In genomic region chr1:203326830-203327683, GRCh38 we compare ENCODE assay signal across 8 cellular contexts. TPM values are rescaled to one million over a fixed set of nuclear protein-coding genes. Genes with fewer than 3 reads are reported as not detected.
DNase-seq lines count a peak whose midpoint lies in the region; ATAC-seq and TF ChIP-seq lines count a peak whose summit lies in the region.

No MANE protein-coding gene starts in this region.

- ATAC-seq in effector memory CD8-positive, alpha-beta T cell (replicated peaks): peak; percentile 74

- H3K27ac ChIP-seq in CD8-positive, alpha-beta memory T cell (ENCODE audit: low read depth, low read length): peak overlapping the region; percentile 90
- no peak overlapping the region for H3K27ac ChIP-seq in mesenchymal stem cell (ENCODE audit: low read length, poor library complexity, severe bottlenecking)

- no peaks in the 10 kb centered on the region for H3K9me3 Mint-ChIP-seq in CD8-positive, alpha-beta memory T cell
- H3K9me3 Mint-ChIP-seq in effector memory CD8-positive, alpha-beta T cell: no peaks in the 10 kb centered on the region

- peak overlapping the region; percentile 64 to 91 for H3K18ac ChIP-seq in mesenchymal stem cell (ENCODE audit: low read depth in 1 of 2, low read length in 2 of 2)

- peaks cover 63% of the 10 kb centered on the region for H3K4me1 ChIP-seq in CD8-positive, alpha-beta memory T cell (ENCODE audit: insufficient read depth, low read length)
- H3K4me1 ChIP-seq in mesenchymal stem cell (ENCODE audit: control insufficient read depth, insufficient read depth, low read depth, low read length): peaks cover 28% of the 10 kb centered on the region

- H2BK12ac ChIP-seq in mesenchymal stem cell (ENCODE audit: low read length in 2 of 2): peak overlapping the region in 1 of 2 experiments; percentile 11

- H3K9ac ChIP-seq in mesenchymal stem cell (ENCODE audit: low read length): peak overlapping the region; percentile 70

- H3K27me3 Mint-ChIP-seq in CD8-positive, alpha-beta memory T cell: peaks cover 0 to 3% of the 10 kb centered on the region in 2 donors
- H3K27me3 Mint-ChIP-seq in effector memory CD8-positive, alpha-beta T cell: no peaks in the 10 kb centered on the region

- peaks cover 65 to 68% (median 66%) of the 10 kb centered on the region in 3 donors for H3K4me1 Mint-ChIP-seq in CD8-positive, alpha-beta memory T cell
- peaks cover 48 to 54% of the 10 kb centered on the region in 2 donors for H3K4me1 Mint-ChIP-seq in effector memory CD8-positive, alpha-beta T cell (ENCODE audit: low read depth in 2 of 2)

- H2AFZ ChIP-seq in mesenchymal stem cell (ENCODE audit: low read depth, low read length): peak overlapping the region; percentile 7

- no peaks in the 10 kb centered on the region for H3K36me3 ChIP-seq in CD8-positive, alpha-beta memory T cell (ENCODE audit: insufficient read depth, low read length)
- H3K36me3 ChIP-seq in mesenchymal stem cell (ENCODE audit: control insufficient read depth in 1 of 2, insufficient read depth in 2 of 2, low read depth in 1 of 2, low read length in 2 of 2): no peaks in the 10 kb centered on the region

- no peak overlapping the region for H2BK5ac ChIP-seq in mesenchymal stem cell (ENCODE audit: low read depth, low read length, poor library complexity, severe bottlenecking)

- peak overlapping the region; percentile 69 for H3K4me2 ChIP-seq in mesenchymal stem cell (ENCODE audit: low read length, poor library complexity, severe bottlenecking)

- H2BK15ac ChIP-seq in mesenchymal stem cell (ENCODE audit: low read depth, poor library complexity, severe bottlenecking): no peak overlapping the region

- no peaks in the 10 kb centered on the region for H3K27me3 ChIP-seq in CD8-positive, alpha-beta memory T cell (ENCODE audit: insufficient read depth, low read length, poor library complexity, severe bottlenecking)
- peaks cover 39 to 46% of the 10 kb centered on the region in 2 experiments for H3K27me3 ChIP-seq in mesenchymal stem cell (ENCODE audit: control insufficient read depth in 1 of 2, insufficient read depth in 1 of 2, low read length in 2 of 2)

- H3K27ac Mint-ChIP-seq in CD8-positive, alpha-beta memory T cell: peak overlapping the region; percentile 93 to 99 (median 98)
- peak overlapping the region; percentile 96 to 97 for H3K27ac Mint-ChIP-seq in effector memory CD8-positive, alpha-beta T cell

- POLR2A ChIA-PET in CD8-positive, alpha-beta memory T cell (lab: Charles Lee): interaction anchor here (0.6 to 9.8 kb wide), 12 partner anchors 9 to 60 kb away, joined by 3 to 261 read pairs (median 4); partner anchors contain the start of gene BTG2

- H3K36me3 Mint-ChIP-seq in CD8-positive, alpha-beta memory T cell: peaks cover 0 to 1% (median 0%) of the 10 kb centered on the region in 3 donors
- H3K36me3 Mint-ChIP-seq in effector memory CD8-positive, alpha-beta T cell (ENCODE audit: insufficient read depth): peaks cover 15% of the 10 kb centered on the region

- peak overlapping the region in 1 of 2 experiments; percentile 71 for H3K4ac ChIP-seq in mesenchymal stem cell (ENCODE audit: low read depth in 1 of 2, low read length in 2 of 2)

- peak overlapping the region; percentile 77 to 90 (median 80) for H3K4me3 Mint-ChIP-seq in CD8-positive, alpha-beta memory T cell
- H3K4me3 Mint-ChIP-seq in effector memory CD8-positive, alpha-beta T cell: peak overlapping the region; percentile 74 to 82

- H2BK120ac ChIP-seq in mesenchymal stem cell (ENCODE audit: low read depth, low read length): peak overlapping the region; percentile 94

- no peak for TF ChIP-seq CTCF in GM20000 (IDR thresholded peaks at IDR 0.05; ENCODE audit: extremely low read depth, missing control alignments)

- H4K8ac ChIP-seq in mesenchymal stem cell (ENCODE audit: low read length): peak overlapping the region; percentile 90

- CTCF ChIA-PET in CD8-positive, alpha-beta memory T cell (lab: Charles Lee): interaction anchor here (0.7 to 9.3 kb wide), 14 partner anchors 11 to 379 kb away, joined by 3 to 166 read pairs (median 8); partner anchors contain the start of gene BTG2

- no peaks in the 10 kb centered on the region for H3K79me1 ChIP-seq in mesenchymal stem cell (replicated peaks; ENCODE audit: low read length, poor library complexity, severe bottlenecking)

- DNase-seq in CD8-positive, alpha-beta memory T cell: peak; percentile 91 to 97 (median 95)
- DNase-seq in GM20000 (ENCODE audit: low spot score) (peak; percentile 91), HS-5 (ENCODE audit: low read depth) (peak; percentile 42), NK-92 (lab: John Stamatoyannopoulos, UW; ENCODE audit: unreplicated experiment) (peak; percentile 71), mesenchymal stem cell (peak; percentile 91)
- DNase-seq in activated CD8-positive, alpha-beta memory T cell treated with anti-CD3 and anti-CD28 coated beads for 4 hours (ENCODE audit: low read depth in 2 of 2): peak; percentile 89 to 90
- DNase-seq in effector memory CD8-positive, alpha-beta T cell: peak; percentile 92 to 94 (median 92)
- peak; percentile 90 for DNase-seq in stimulated activated CD8-positive, alpha-beta memory T cell treated with anti-CD3 and anti-CD28 coated beads, Interleukin-12 subunit alpha, Interleukin-12 subunit beta, amount 100 ng/mL, for 4 hours (ENCODE audit: low read depth)

- H4K91ac ChIP-seq in mesenchymal stem cell (ENCODE audit: low read length): peak overlapping the region; percentile 45

- 5% methylated on average over 43 of the region's 49 CpGs for WGBS in mesenchymal stem cell

- H3K23ac ChIP-seq in mesenchymal stem cell (ENCODE audit: low read length in 2 of 2): peak overlapping the region in 1 of 2 experiments; percentile 47

- peak overlapping the region; percentile 27 for H2AK5ac ChIP-seq in mesenchymal stem cell (ENCODE audit: low read length, severe bottlenecking)

- no peaks in the 10 kb centered on the region for H3K9me3 ChIP-seq in CD8-positive, alpha-beta memory T cell (ENCODE audit: low read length)
- H3K9me3 ChIP-seq in mesenchymal stem cell (ENCODE audit: control insufficient read depth, low read length): no peaks in the 10 kb centered on the region

- H3K14ac ChIP-seq in mesenchymal stem cell (ENCODE audit: low read length in 2 of 2): no peak overlapping the region

- peak overlapping the region; percentile 78 for H3K4me3 ChIP-seq in CD8-positive, alpha-beta memory T cell (ENCODE audit: low read length)
- H3K4me3 ChIP-seq in mesenchymal stem cell (ENCODE audit: insufficient read depth in 1 of 2, low read depth in 1 of 2, low read length in 2 of 2): peak overlapping the region; percentile 56 to 77

RNA-seq across cellular contexts. Expression of gene BTG2, which starts 21.7 kb away (rescaled TPM):
- total RNA-seq in CD8-positive, alpha-beta memory T cell: 100 to 1,000 TPM in 1 of 2 experiments, 10 to 100 TPM in 1; 97.8 to 102 TPM
- polyA plus RNA-seq in CD8-positive, alpha-beta memory T cell: 138 TPM
- 23.3 TPM for polyA plus RNA-seq in mesenchymal stem cell (2013, experiment 1 of 2)
- 22.9 TPM for polyA plus RNA-seq in mesenchymal stem cell (2013, experiment 2 of 2)

RNA-seq across cellular contexts. Expression of gene FMOD, which starts 23.9 kb away (rescaled TPM):
- 1 to 10 TPM in 1 of 2 experiments, under 1 TPM in 1; 0.51 to 1.2 TPM for total RNA-seq in CD8-positive, alpha-beta memory T cell
- polyA plus RNA-seq in CD8-positive, alpha-beta memory T cell: not detected
- polyA plus RNA-seq in mesenchymal stem cell (2013, experiment 1 of 2): 1.3 TPM
- 1.4 TPM for polyA plus RNA-seq in mesenchymal stem cell (2013, experiment 2 of 2)

Comparison
In these comparisons a context has a peak if more than half of its experiments do, and no peak if none do; other contexts are left out.
1. DNase-seq: peak in every context shown above with its lines; median percentile 95 in CD8-positive, alpha-beta memory T cell; 92 in effector memory CD8-positive, alpha-beta T cell; 91 in GM20000; 91 in mesenchymal stem cell; 90 in stimulated activated CD8-positive, alpha-beta memory T cell treated with anti-CD3 and anti-CD28 coated beads, Interleukin-12 subunit alpha, Interleukin-12 subunit beta, amount 100 ng/mL, for 4 hours; 90 in activated CD8-positive, alpha-beta memory T cell treated with anti-CD3 and anti-CD28 coated beads for 4 hours; 71 in NK-92; 42 in HS-5.